15 cellular contexts compared by ENCODE assay signal in the genomic region with DNA sequence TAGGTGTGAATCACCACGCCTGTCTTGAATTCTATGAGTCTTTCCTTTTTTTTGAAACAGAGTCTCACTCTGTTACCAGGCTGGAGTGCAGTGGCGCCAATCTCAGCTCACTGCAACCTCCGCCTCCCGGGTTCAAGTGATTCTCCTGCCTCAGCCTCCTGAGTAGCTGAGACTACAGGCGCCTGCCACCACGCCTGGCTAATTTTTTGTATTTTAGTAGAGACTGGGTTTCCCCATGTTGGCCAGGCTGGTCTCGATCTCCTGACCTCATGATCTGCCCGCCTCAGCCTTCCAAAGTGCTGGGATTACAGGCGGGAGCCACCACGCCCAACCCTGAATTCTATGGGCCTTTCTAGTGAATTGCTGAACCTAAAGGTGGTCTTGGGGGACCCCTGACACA. TPM values are rescaled to one million over a fixed set of nuclear protein-coding genes. Genes with fewer than 3 reads are reported as not detected.
"Had no signal": no experiment of that assay in that cellular context is flagged by ENCODE, and none has a peak within 500 bp of the region (broad histone marks: within the 10 kb centered on the region; RNA-seq: fewer than 3 reads in every experiment).

No MANE protein-coding gene starts in this region.

RNA-seq across cellular contexts. Expression of gene OR7C2, which starts 8.1 kb away (rescaled TPM):
- total RNA-seq: activated B cell treated with CpG ODN at 0.5 μM for 24 hours; activated CD4-positive, alpha-beta memory T cell treated with anti-CD3 and anti-CD28 coated beads for 36 hours; activated CD4-positive, alpha-beta memory T cell treated with anti-CD3 and anti-CD28 coated beads, Interleukin-2, amount 10 ng/mL, durations not matched to agents 7 days and 5 days; activated CD4-positive, alpha-beta T cell treated with anti-CD3 and anti-CD28 coated beads for 36 hours; activated CD4-positive, alpha-beta T cell treated with anti-CD3 and anti-CD28 coated beads, Interleukin-2, amount 10 ng/mL, durations not matched to agents 24 days and 14 days; activated CD4-positive, alpha-beta T cell treated with anti-CD3 and anti-CD28 coated beads, Interleukin-2, amount 10 ng/mL, durations not matched to agents 7 days and 5 days; activated CD8-positive, alpha-beta memory T cell treated with anti-CD3 and anti-CD28 coated beads for 36 hours; activated CD8-positive, alpha-beta memory T cell treated with anti-CD3 and anti-CD28 coated beads, Interleukin-2, amount 10 ng/mL, durations not matched to agents 7 days and 5 days; activated CD8-positive, alpha-beta T cell treated with anti-CD3 and anti-CD28 coated beads for 36 hours; activated CD8-positive, alpha-beta T cell treated with anti-CD3 and anti-CD28 coated beads, Interleukin-2, amount 10 ng/mL, durations not matched to agents 7 days and 5 days; T-cell; T-helper 1 cell treated with Interleukin-12 subunit alpha and Interleukin-12 subunit beta and Interleukin-4 antibody, amounts not matched to agents 30 ng/mL and 1 ng/mL, for 36 hours; T-helper 17 cell; T-helper 2 cell treated with Interferon-gamma antibody and Interleukin-4, amounts not matched to agents 100 ng/mL and 5 ng/mL, for 36 hours; WTC11 had no signal

RNA-seq across cellular contexts. Expression of gene SLC1A6, which starts 30.3 kb away (rescaled TPM):
- total RNA-seq: activated B cell treated with CpG ODN at 0.5 μM for 24 hours; activated CD4-positive, alpha-beta memory T cell treated with anti-CD3 and anti-CD28 coated beads for 36 hours; activated CD4-positive, alpha-beta memory T cell treated with anti-CD3 and anti-CD28 coated beads, Interleukin-2, amount 10 ng/mL, durations not matched to agents 7 days and 5 days; activated CD4-positive, alpha-beta T cell treated with anti-CD3 and anti-CD28 coated beads for 36 hours; activated CD4-positive, alpha-beta T cell treated with anti-CD3 and anti-CD28 coated beads, Interleukin-2, amount 10 ng/mL, durations not matched to agents 24 days and 14 days; activated CD4-positive, alpha-beta T cell treated with anti-CD3 and anti-CD28 coated beads, Interleukin-2, amount 10 ng/mL, durations not matched to agents 7 days and 5 days; activated CD8-positive, alpha-beta memory T cell treated with anti-CD3 and anti-CD28 coated beads for 36 hours; activated CD8-positive, alpha-beta memory T cell treated with anti-CD3 and anti-CD28 coated beads, Interleukin-2, amount 10 ng/mL, durations not matched to agents 7 days and 5 days; activated CD8-positive, alpha-beta T cell treated with anti-CD3 and anti-CD28 coated beads for 36 hours; activated CD8-positive, alpha-beta T cell treated with anti-CD3 and anti-CD28 coated beads, Interleukin-2, amount 10 ng/mL, durations not matched to agents 7 days and 5 days; T-cell; T-helper 1 cell treated with Interleukin-12 subunit alpha and Interleukin-12 subunit beta and Interleukin-4 antibody, amounts not matched to agents 30 ng/mL and 1 ng/mL, for 36 hours; T-helper 17 cell; T-helper 2 cell treated with Interferon-gamma antibody and Interleukin-4, amounts not matched to agents 100 ng/mL and 5 ng/mL, for 36 hours had no signal
